Comparison of ENCODE assay signal across 30 cellular contexts in the genomic region with DNA sequence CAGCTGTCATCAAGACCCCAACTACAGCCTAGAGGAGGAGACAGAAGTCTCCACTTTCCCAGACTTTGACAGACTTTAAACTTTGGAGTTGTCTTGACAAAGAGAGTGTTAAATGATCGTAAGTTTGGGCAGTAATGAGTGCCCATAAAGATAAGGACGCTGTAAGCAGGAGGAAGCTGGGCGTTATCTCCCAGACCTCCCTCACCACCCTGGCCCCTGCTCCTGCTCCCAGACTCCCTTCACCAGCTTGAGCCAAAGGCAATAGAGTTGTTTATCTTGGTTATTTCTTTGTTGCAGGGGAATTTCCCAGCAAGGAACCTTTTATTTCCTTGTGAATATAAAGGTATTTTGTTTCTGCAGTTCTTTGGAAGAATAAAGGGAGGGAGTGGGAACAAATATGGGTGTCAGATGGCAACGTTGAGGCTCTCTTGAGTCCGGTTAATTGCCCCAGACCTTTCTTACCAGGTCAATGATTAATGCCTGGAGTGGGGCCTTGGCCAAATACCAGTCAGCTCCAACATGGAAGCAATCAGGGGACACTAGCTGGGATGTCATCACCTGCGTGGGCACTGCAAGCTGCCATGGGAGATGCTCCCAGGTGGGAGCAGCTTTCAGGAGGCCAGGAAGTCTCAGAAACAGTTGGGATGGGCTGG. TPM values are rescaled to one million over a fixed set of nuclear protein-coding genes. Genes with fewer than 3 reads are reported as not detected.
DNase-seq lines count a peak whose midpoint lies in the region; ATAC-seq, FAIRE-seq and TF ChIP-seq lines count a peak whose summit lies in the region.
"Had no signal": no experiment of that assay in that cellular context is flagged by ENCODE, and none has a peak within 500 bp of the region (broad histone marks: within the 10 kb centered on the region; RNA-seq: fewer than 3 reads in every experiment).

No MANE protein-coding gene starts in this region.

- in situ Hi-C loops in K562 (cut with MboI): no loop called here

- no peaks in the 10 kb centered on the region for H4K20me1 ChIP-seq in K562 (replicated peaks; ENCODE audit: control insufficient read depth, insufficient read depth, low read length)

- no peak for TF ChIP-seq RAD21 in K562 (CRISPR knock-in tag; conservative IDR thresholded peaks at IDR 0.05 in 1 of 2, IDR thresholded peaks at IDR 0.05 in 1 of 2)

- POLR2A ChIA-PET in MCF 10A (lab: Yijun Ruan, JAX): interaction anchor here (0.6 kb wide), 3 partner anchors 92 to 651 kb away, joined by 3 to 5 read pairs (median 3); no protein-coding TSS in a partner anchor
- POLR2A ChIA-PET in K562 (lab: Yijun Ruan, JAX): interaction anchor here (0.5 to 2.2 kb wide), 7 partner anchors 8 to 111 kb away, joined by 3 to 14 read pairs (median 3); no protein-coding TSS in a partner anchor

- FAIRE-seq in K562 (lab: Jason Lieb, UNC): peak; percentile 75

- H3K27me3 ChIP-seq in breast epithelium (no peaks in the 10 kb centered on the region), K562 (ENCODE audit: control insufficient read depth in 2 of 2, insufficient read depth in 2 of 2, low read length in 2 of 2) (peaks cover 3 to 4% of the 10 kb centered on the region in 2 experiments; a peak in 2 of 5 replicates), right lobe of liver (no peaks in the 10 kb centered on the region), upper lobe of right lung (no peaks in the 10 kb centered on the region)
- H3K27me3 ChIP-seq: neural progenitor cell, upper lobe of left lung had no signal

- H3K36me3 ChIP-seq in breast epithelium: no peaks in the 10 kb centered on the region
- no peaks in the 10 kb centered on the region for H3K36me3 ChIP-seq in K562 (ENCODE audit: control insufficient read depth, insufficient read depth, low read length)
- peaks cover 0 to 5% (median 0%) of the 10 kb centered on the region in 4 donors for H3K36me3 ChIP-seq in right lobe of liver
- H3K36me3 ChIP-seq in upper lobe of right lung: no peaks in the 10 kb centered on the region
- H3K36me3 ChIP-seq: neural progenitor cell had no signal

- H3K4me1 ChIP-seq in breast epithelium (no peaks in the 10 kb centered on the region), K562 (replicated peaks in 1 of 2; ENCODE audit: control insufficient read depth in 2 of 2, insufficient read depth in 2 of 2, low read length in 2 of 2) (peaks cover 25 to 42% of the 10 kb centered on the region in 2 experiments), right lobe of liver (peaks cover 0 to 41% (median 7%) of the 10 kb centered on the region in 4 donors), upper lobe of right lung (no peaks in the 10 kb centered on the region)
- H3K4me1 ChIP-seq: foreskin keratinocyte, neural progenitor cell had no signal

- intact Hi-C loops in breast epithelium (cut with DNase I; ENCODE audit: low total_unique reads): no loop called here
- intact Hi-C loops in MCF 10A (cut with micrococcal nuclease): no loop called here
- intact Hi-C loops in K562 (cut with micrococcal nuclease): no loop called here
- intact Hi-C loops in right lobe of liver (cut with DNase I): no loop called here
- intact Hi-C loops in upper lobe of right lung (cut with DNase I): no loop called here

- no peak for TF ChIP-seq POLR2A in breast epithelium (IDR thresholded peaks at IDR 0.05)
- TF ChIP-seq POLR2A in K562 (conservative IDR thresholded peaks at IDR 0.05): no peak
- TF ChIP-seq POLR2A in right lobe of liver (IDR thresholded peaks at IDR 0.05): no peak

- H3K27ac Mint-ChIP-seq in MCF 10A (ENCODE audit: low read depth, unreplicated experiment): no peak overlapping the region
- H3K27ac Mint-ChIP-seq: HFFc6; mesothelial cell of epicardium; neural progenitor cell; progenitor cell of endocrine pancreas; stimulated activated naive CD8-positive, alpha-beta T cell treated with anti-CD3 and anti-CD28 coated beads, Interleukin-15, Interleukin-2, amounts not matched to agents 100 ng/mL and 50 ng/mL, for 24 hours; T-cell had no signal

- H3K4me1 Mint-ChIP-seq in MCF 10A (ENCODE audit: insufficient read depth, unreplicated experiment): peaks cover 8% of the 10 kb centered on the region
- H3K4me1 Mint-ChIP-seq: neural progenitor cell had no signal

- H3K4me3 Mint-ChIP-seq in MCF 10A (ENCODE audit: unreplicated experiment): no peak overlapping the region
- H3K4me3 Mint-ChIP-seq: HFFc6; mesothelial cell of epicardium; neural progenitor cell; stimulated activated naive CD8-positive, alpha-beta T cell treated with anti-CD3 and anti-CD28 coated beads, Interleukin-15, Interleukin-2, amounts not matched to agents 100 ng/mL and 50 ng/mL, for 24 hours; T-cell had no signal

- H3K9me3 ChIP-seq in breast epithelium (no peaks in the 10 kb centered on the region), K562 (replicated peaks; ENCODE audit: control insufficient read depth, insufficient read depth, low read depth, low read length) (no peaks in the 10 kb centered on the region), right lobe of liver (no peaks in the 10 kb centered on the region), upper lobe of right lung (no peaks in the 10 kb centered on the region)
- H3K9me3 ChIP-seq: upper lobe of left lung had no signal

- H3K36me3 Mint-ChIP-seq in MCF 10A (ENCODE audit: insufficient read depth, unreplicated experiment): no peaks in the 10 kb centered on the region
- H3K36me3 Mint-ChIP-seq: mesothelial cell of epicardium, neural progenitor cell, T-cell had no signal

- no peak for TF ChIP-seq EP300 in K562 (IDR thresholded peaks at IDR 0.05; ENCODE audit: low read length)

- DNase-seq in breast epithelium (ENCODE audit: low spot score in 2 of 2) (no peak), MCF 10A (ENCODE audit: unreplicated experiment) (no peak), K562 (ENCODE audit: extremely low read depth in 1 of 4, low spot score in 3 of 4) (peak; percentile 50 to 67 (median 52)), right lobe of liver (peak in 1 of 3 donors; percentile 49), upper lobe of right lung (no peak), NCI-H146 (lab: John Stamatoyannopoulos, UW) (no peak), T1000 (lab: John Stamatoyannopoulos, UW) (no peak), NCI-H510A treated with DMSO at 0.1 percent for 48 hours (lab: John Stamatoyannopoulos, UW) (no peak)
- DNase-seq: activated CD4-positive, alpha-beta T cell treated with anti-CD3 and anti-CD28 coated beads, Interleukin-2, amount 50 U/mL, for 48 hours; activated gamma-delta T cell; amniotic stem cell; foreskin keratinocyte; HFFc6; hypothalamus; islet precursor cell; NCI-H1417 treated with DMSO at 0.1 percent for 48 hours; SIG-M5; stimulated activated CD4-positive, alpha-beta T cell treated with anti-CD3 and anti-CD28 coated beads, Interleukin-2, amount 100 ng/mL, for 48 hours; T-cell had no signal

- peaks cover 39% of the 10 kb centered on the region for H3K27me3 Mint-ChIP-seq in MCF 10A (ENCODE audit: insufficient read depth, unreplicated experiment)

- no peaks in the 10 kb centered on the region for H3K79me2 ChIP-seq in K562 (ENCODE audit: control insufficient read depth, insufficient read depth, low read length)

- H2AFZ ChIP-seq in K562 (ENCODE audit: low read depth, low read length): no peak overlapping the region; the same call in 1 of the 2 replicates
- H2AFZ ChIP-seq: neural progenitor cell had no signal

- no peak for TF ChIP-seq CTCF in breast epithelium (IDR thresholded peaks at IDR 0.05)
- TF ChIP-seq CTCF in MCF 10A (IDR thresholded peaks at IDR 0.05; ENCODE audit: unreplicated experiment): no peak
- no peak for TF ChIP-seq CTCF in K562 (IDR thresholded peaks at IDR 0.05 in 2 of 3, conservative IDR thresholded peaks at IDR 0.05 in 1 of 3; ENCODE audit: insufficient read depth in 2 of 3, low read depth in 1 of 3, low read length in 3 of 3)
- TF ChIP-seq CTCF in right lobe of liver (IDR thresholded peaks at IDR 0.05): no peak
- TF ChIP-seq CTCF in upper lobe of right lung (IDR thresholded peaks at IDR 0.05): no peak

- peak overlapping the region; percentile 78 to 83 for H3K27ac ChIP-seq in breast epithelium
- H3K27ac ChIP-seq in K562 (ENCODE audit: extremely low read depth, low read depth, low read length): no peak overlapping the region
- H3K27ac ChIP-seq in right lobe of liver: no peak overlapping the region
- H3K27ac ChIP-seq in upper lobe of right lung: no peak overlapping the region
- H3K27ac ChIP-seq: epithelial cell of prostate, foreskin keratinocyte, neural progenitor cell had no signal

- ATAC-seq in K562 (peak; percentile 58), right lobe of liver (peak; percentile 16 to 69 (median 50)), upper lobe of right lung (peak; percentile 32)
- ATAC-seq: foreskin keratinocyte, T-cell had no signal

- H3K9me3 Mint-ChIP-seq in MCF 10A (ENCODE audit: unreplicated experiment): no peaks in the 10 kb centered on the region
- H3K9me3 Mint-ChIP-seq: HFFc6; mesothelial cell of epicardium; neural progenitor cell; stimulated activated naive CD8-positive, alpha-beta T cell treated with anti-CD3 and anti-CD28 coated beads, Interleukin-15, Interleukin-2, amounts not matched to agents 100 ng/mL and 50 ng/mL, for 24 hours; T-cell had no signal

- H3K4me3 ChIP-seq in breast epithelium (no peak overlapping the region), K562 (no peak overlapping the region), right lobe of liver (no peak overlapping the region), upper lobe of right lung (peak overlapping the region; percentile 3)
- H3K4me3 ChIP-seq: neural progenitor cell, skin epidermis, upper lobe of left lung had no signal

- BruUV-seq in MCF 10A (replicated peaks; lab: Mats Ljungman, UMichigan): no TSS peak
- BruUV-seq in K562 (replicated peaks; lab: Mats Ljungman, UMichigan): no TSS peak

- peak overlapping the region in 1 of 2 experiments; percentile 57; a peak in 1 of 4 replicates for H3K9ac ChIP-seq in K562 (ENCODE audit: insufficient read depth in 1 of 2, low read depth in 2 of 2, low read length in 2 of 2)
- H3K9ac ChIP-seq: neural progenitor cell had no signal

- H3K9me1 ChIP-seq in K562 (ENCODE audit: control insufficient read depth, insufficient read depth, low read length): no peaks in the 10 kb centered on the region

- CTCF ChIA-PET in MCF 10A (lab: Yijun Ruan, JAX): interaction anchor here (0.7 to 2.4 kb wide), 10 partner anchors 8 to 357 kb away, joined by 3 to 13 read pairs (median 4); no protein-coding TSS in a partner anchor
- CTCF ChIA-PET in K562 (lab: Yijun Ruan, JAX; ENCODE audit: low intra/inter-chr PET ratio): no interaction called here

- H3K4me2 ChIP-seq in K562 (ENCODE audit: insufficient read depth, low read length): peak overlapping the region; percentile 56
- H3K4me2 ChIP-seq: neural progenitor cell had no signal

- 6% methylated on average over 6 of the region's 6 CpGs for WGBS in K562 (ENCODE audit: insufficient coverage, low coverage, missing lambda C conversion rate)
- WGBS in right lobe of liver (ENCODE audit: insufficient coverage, low coverage, low lambda C conversion rate, missing lambda C conversion rate): 17% methylated on average over 5 of the region's 6 CpGs

RNA-seq across cellular contexts. Expression of a gene that starts 4.4 kb away (rescaled TPM):
- total RNA-seq in breast epithelium (100 to 1,000 TPM in 2 of 3 donors, under 1 TPM in 1; 0.16 to 205 (median 123) TPM), MCF 10A (2022) (not detected in 2 replicates), K562 (2014; rRNA removed) (0.05 TPM in 1 of 2 replicates, not detected in the other), K562 (2014; rRNA removed; fragmentation: Illumina TruSeq; extraction: Trizol) (not detected in 2 replicates), K562 (2015; rRNA removed; fragmentation: Illumina TruSeq; extraction: Trizol) (0.04 TPM in 1 of 2 replicates, not detected in the other), K562 (2021) (1.5 and 2.7 TPM in 2 replicates), right lobe of liver (100 to 1,000 TPM in 2 of 6 experiments, 10 to 100 TPM in 4; 20.6 to 134 (median 85.1) TPM), upper lobe of right lung (700 TPM)
- total RNA-seq in K562 (2011; cell fraction: chromatin; rRNA removed; ENCODE audit: low replicate concordance): not detected in 2 replicates
- not detected in 2 replicates for total RNA-seq in K562 (2011; cell fraction: nucleolus; rRNA removed)
- not detected in 2 replicates for total RNA-seq in K562 (2011; cell fraction: nucleoplasm; rRNA removed)
- polyA plus RNA-seq in K562 (2011; rRNA removed) (not detected in 2 replicates), K562 (2014; fragmentation: Illumina TruSeq; extraction: Trizol) (0.03 TPM in 1 of 2 replicates, not detected in the other), K562 (2014; fragmentation: Nextera tagmentation; extraction: Ambion mirVana) (under 1 TPM; 0.01 to 0.03 TPM), K562 (2014; rRNA removed) (not detected in 2 replicates)
- 0.01 TPM in 1 of 2 replicates, not detected in the other for polyA plus RNA-seq in K562 (2011; cell fraction: cytosol; rRNA removed)
- polyA plus RNA-seq in K562 (2011; cell fraction: nucleus; rRNA removed): not detected in 2 replicates
- polyA plus RNA-seq in K562 (2012): 0.05 and 0.10 TPM in 2 replicates
- polyA minus RNA-seq in K562 (2011; rRNA and poly(A)+ RNA removed): not detected in 2 replicates
- not detected in 2 replicates for polyA minus RNA-seq in K562 (2011; cell fraction: cytosol; rRNA and poly(A)+ RNA removed)
- polyA minus RNA-seq in K562 (2011; cell fraction: nucleus; rRNA and poly(A)+ RNA removed): not detected in 2 replicates
- total RNA-seq: A172, dermis microvascular lymphatic vessel endothelial cell, foreskin keratinocyte, M059J, mesothelial cell of epicardium, progenitor cell of endocrine pancreas had no signal
- polyA plus RNA-seq: foreskin keratinocyte had no signal

RNA-seq across cellular contexts. Expression of a gene that starts 20.2 kb away (rescaled TPM):
- total RNA-seq in breast epithelium: 10 to 100 TPM in 1 of 3 donors, 1 to 10 TPM in 2; 1.1 to 11.0 (median 3.3) TPM
- total RNA-seq in MCF 10A (2022): 10.1 and 18.0 TPM in 2 replicates
- not detected in 2 replicates for total RNA-seq in K562 (2011; cell fraction: chromatin; rRNA removed; ENCODE audit: low replicate concordance)
- total RNA-seq in K562 (2011; cell fraction: nucleolus; rRNA removed): not detected in 2 replicates
- not detected in 2 replicates for total RNA-seq in K562 (2011; cell fraction: nucleoplasm; rRNA removed)
- not detected in 2 replicates for total RNA-seq in K562 (2014; rRNA removed)
- not detected in 2 replicates for total RNA-seq in K562 (2014; rRNA removed; fragmentation: Illumina TruSeq; extraction: Trizol)
- total RNA-seq in K562 (2015; rRNA removed; fragmentation: Illumina TruSeq; extraction: Trizol): 0.11 TPM in 1 of 2 replicates, not detected in the other
- total RNA-seq in K562 (2021): 0.54 and 0.82 TPM in 2 replicates
- not detected in 2 replicates for polyA plus RNA-seq in K562 (2011; rRNA removed)
- 0.22 and 0.28 TPM in 2 replicates for polyA plus RNA-seq in K562 (2011; cell fraction: cytosol; rRNA removed)
- 0.25 and 0.26 TPM in 2 replicates for polyA plus RNA-seq in K562 (2011; cell fraction: nucleus; rRNA removed)
- 0.16 and 0.55 TPM in 2 replicates for polyA plus RNA-seq in K562 (2012)
- polyA plus RNA-seq in K562 (2014; fragmentation: Illumina TruSeq; extraction: Trizol): 0.30 and 0.32 TPM in 2 replicates
- under 1 TPM in 1 of 2 experiments, not detected in 1; 0.11 TPM for polyA plus RNA-seq in K562 (2014; fragmentation: Nextera tagmentation; extraction: Ambion mirVana)
- not detected in 2 replicates for polyA plus RNA-seq in K562 (2014; rRNA removed)
- 0.32 TPM in 1 of 2 replicates, not detected in the other for polyA minus RNA-seq in K562 (2011; rRNA and poly(A)+ RNA removed)
- polyA minus RNA-seq in K562 (2011; cell fraction: cytosol; rRNA and poly(A)+ RNA removed): not detected in 2 replicates
- not detected in 2 replicates for polyA minus RNA-seq in K562 (2011; cell fraction: nucleus; rRNA and poly(A)+ RNA removed)
- 1 to 10 TPM in 5 of 6 experiments, under 1 TPM in 1; 0.80 to 3.2 (median 1.4) TPM for total RNA-seq in right lobe of liver
- 12.6 TPM for total RNA-seq in upper lobe of right lung
- total RNA-seq: dermis microvascular lymphatic vessel endothelial cell, mesothelial cell of epicardium, progenitor cell of endocrine pancreas had no signal

RNA-seq across cellular contexts. Expression of a gene that starts 28.4 kb away (rescaled TPM):
- not detected for total RNA-seq in breast epithelium
- total RNA-seq in MCF 10A (2022): not detected in 2 replicates
- total RNA-seq in K562 (2011; cell fraction: chromatin; rRNA removed; ENCODE audit: low replicate concordance): not detected in 2 replicates
- not detected in 2 replicates for total RNA-seq in K562 (2011; cell fraction: nucleolus; rRNA removed)
- total RNA-seq in K562 (2011; cell fraction: nucleoplasm; rRNA removed): not detected in 2 replicates
- not detected in 2 replicates for total RNA-seq in K562 (2014; rRNA removed)
- total RNA-seq in K562 (2014; rRNA removed; fragmentation: Illumina TruSeq; extraction: Trizol): not detected in 2 replicates
- not detected in 2 replicates for total RNA-seq in K562 (2015; rRNA removed; fragmentation: Illumina TruSeq; extraction: Trizol)
- not detected in 2 replicates for total RNA-seq in K562 (2021)
- not detected in 2 replicates for polyA plus RNA-seq in K562 (2011; rRNA removed)
- polyA plus RNA-seq in K562 (2011; cell fraction: cytosol; rRNA removed): not detected in 2 replicates
- not detected in 2 replicates for polyA plus RNA-seq in K562 (2011; cell fraction: nucleus; rRNA removed)
- polyA plus RNA-seq in K562 (2012): not detected in 2 replicates
- polyA plus RNA-seq in K562 (2014; fragmentation: Illumina TruSeq; extraction: Trizol): not detected in 2 replicates
- not detected for polyA plus RNA-seq in K562 (2014; fragmentation: Nextera tagmentation; extraction: Ambion mirVana)
- polyA plus RNA-seq in K562 (2014; rRNA removed): not detected in 2 replicates
- not detected in 2 replicates for polyA minus RNA-seq in K562 (2011; rRNA and poly(A)+ RNA removed)
- not detected in 2 replicates for polyA minus RNA-seq in K562 (2011; cell fraction: cytosol; rRNA and poly(A)+ RNA removed)
- not detected in 2 replicates for polyA minus RNA-seq in K562 (2011; cell fraction: nucleus; rRNA and poly(A)+ RNA removed)
- total RNA-seq in right lobe of liver: 10 to 100 TPM in 1 of 6 experiments, 1 to 10 TPM in 4, under 1 TPM in 1; 0.44 to 31.1 (median 2.2) TPM
- not detected for total RNA-seq in upper lobe of right lung
- total RNA-seq: A172, cardiac septum, dermis microvascular lymphatic vessel endothelial cell, foreskin keratinocyte, HFFc6, M059J, mesothelial cell of epicardium, progenitor cell of endocrine pancreas, T-cell had no signal
- polyA plus RNA-seq: foreskin keratinocyte had no signal

RNA-seq across cellular contexts. Expression of a gene that starts 44.6 kb away (rescaled TPM):
- total RNA-seq in breast epithelium: under 1 TPM in 1 of 3 donors, not detected in 2; 0.59 TPM
- total RNA-seq in MCF 10A (2022): 0.58 and 1.1 TPM in 2 replicates
- not detected in 2 replicates for total RNA-seq in K562 (2011; cell fraction: chromatin; rRNA removed; ENCODE audit: low replicate concordance)
- total RNA-seq in K562 (2011; cell fraction: nucleolus; rRNA removed): not detected in 2 replicates
- not detected in 2 replicates for total RNA-seq in K562 (2011; cell fraction: nucleoplasm; rRNA removed)
- total RNA-seq in K562 (2014; rRNA removed): not detected in 2 replicates
- total RNA-seq in K562 (2014; rRNA removed; fragmentation: Illumina TruSeq; extraction: Trizol): not detected in 2 replicates
- total RNA-seq in K562 (2015; rRNA removed; fragmentation: Illumina TruSeq; extraction: Trizol): not detected in 2 replicates
- not detected in 2 replicates for total RNA-seq in K562 (2021)
- not detected in 2 replicates for polyA plus RNA-seq in K562 (2011; rRNA removed)
- polyA plus RNA-seq in K562 (2011; cell fraction: cytosol; rRNA removed): 0.04 and 0.06 TPM in 2 replicates
- 0.07 TPM in 1 of 2 replicates, not detected in the other for polyA plus RNA-seq in K562 (2011; cell fraction: nucleus; rRNA removed)
- polyA plus RNA-seq in K562 (2012): 0.04 and 0.22 TPM in 2 replicates
- polyA plus RNA-seq in K562 (2014; fragmentation: Illumina TruSeq; extraction: Trizol): not detected in 2 replicates
- under 1 TPM in 1 of 2 experiments, not detected in 1; 0.04 TPM for polyA plus RNA-seq in K562 (2014; fragmentation: Nextera tagmentation; extraction: Ambion mirVana)
- 0.19 TPM in 1 of 2 replicates, not detected in the other for polyA plus RNA-seq in K562 (2014; rRNA removed)
- polyA minus RNA-seq in K562 (2011; rRNA and poly(A)+ RNA removed): not detected in 2 replicates
- not detected in 2 replicates for polyA minus RNA-seq in K562 (2011; cell fraction: cytosol; rRNA and poly(A)+ RNA removed)
- polyA minus RNA-seq in K562 (2011; cell fraction: nucleus; rRNA and poly(A)+ RNA removed): not detected in 2 replicates
- total RNA-seq in right lobe of liver: not detected
- not detected for total RNA-seq in upper lobe of right lung
- total RNA-seq: A172, cardiac septum, dermis microvascular lymphatic vessel endothelial cell, mesothelial cell of epicardium, progenitor cell of endocrine pancreas had no signal

Comparison
In these comparisons a context has a peak if more than half of its experiments do, and no peak if none do; other contexts are left out.
1. DNase-seq: peak in K562 (4 of 4); none in breast epithelium (0 of 2), MCF 10A (single experiment), upper lobe of right lung (single experiment), NCI-H146 (single experiment), T1000 (single experiment) and NCI-H510A treated with DMSO at 0.1 percent for 48 hours (single experiment).
2. H3K27ac ChIP-seq: peak in breast epithelium (2 of 2); none in K562 (single experiment), right lobe of liver (0 of 3) and upper lobe of right lung (single experiment).
3. Peak in every context shown above with its lines, with median percentiles within 50 percentile points of each other: ATAC-seq.